Comparison of ENCODE assay signal across 8 cellular contexts in genomic region chr19:38315657-38316476, GRCh38. TPM values are rescaled to one million over a fixed set of nuclear protein-coding genes. Genes with fewer than 3 reads are reported as not detected.
DNase-seq lines count a peak whose midpoint lies in the region; ATAC-seq and TF ChIP-seq lines count a peak whose summit lies in the region.

YIF1B (minus strand) TSS chr19:38315947; CDS start chr19:38315917, 30 bp downstream.

- H3K36me3 ChIP-seq in SU-DHL-6 (ENCODE audit: low read length): no peaks in the 10 kb centered on the region
- no peaks in the 10 kb centered on the region for H3K36me3 ChIP-seq in ovary
- H3K36me3 ChIP-seq in thymus (ENCODE audit: control insufficient read depth, insufficient read depth): no peaks in the 10 kb centered on the region

- H3K27ac ChIP-seq in SU-DHL-6 (ENCODE audit: low read depth, low read length) (peak within 1 kb of the TSS; percentile 47), ovary (peak within 1 kb of the TSS; percentile 43 to 85), thymus (ENCODE audit: low read depth) (peak within 1 kb of the TSS; percentile 83)

- H3K27ac Mint-ChIP-seq in activated naive CD8-positive, alpha-beta T cell treated with anti-CD3 and anti-CD28 coated beads, Interleukin-2, amount 10 ng/mL, durations not matched to agents 7 days and 5 days: peak within 1 kb of the TSS; percentile 91

- no peak for TF ChIP-seq POLR2A in ovary (IDR thresholded peaks at IDR 0.05)

- H3K79me2 ChIP-seq in SU-DHL-6 (ENCODE audit: insufficient read depth, low read length): 0 out of 2 replicates have a peak, but pooled peaks cover 8% of the 10 kb centered on the region

- peak; percentile 85 for ATAC-seq in HG02763 (IDR thresholded peaks at IDR 0.05; ENCODE audit: unreplicated experiment)
- ATAC-seq in activated naive CD8-positive, alpha-beta T cell treated with anti-CD3 and anti-CD28 coated beads, Interleukin-2, amount 10 ng/mL, durations not matched to agents 7 days and 5 days (ENCODE audit: low read depth): peak; percentile 89

- peaks cover 34% of the 10 kb centered on the region for H3K4me1 Mint-ChIP-seq in activated naive CD8-positive, alpha-beta T cell treated with anti-CD3 and anti-CD28 coated beads, Interleukin-2, amount 10 ng/mL, durations not matched to agents 7 days and 5 days

- H3K4me2 ChIP-seq in SU-DHL-6 (ENCODE audit: low read depth, low read length, poor library complexity, severe bottlenecking): peak within 1 kb of the TSS; percentile 89

- H3K4me3 Mint-ChIP-seq in activated naive CD8-positive, alpha-beta T cell treated with anti-CD3 and anti-CD28 coated beads, Interleukin-2, amount 10 ng/mL, durations not matched to agents 7 days and 5 days: peak within 1 kb of the TSS; percentile 90

- no peaks in the 10 kb centered on the region for H4K20me1 ChIP-seq in SU-DHL-6 (ENCODE audit: low read depth, low read length)

- H3K9ac ChIP-seq in SU-DHL-6 (ENCODE audit: low read length): peak within 1 kb of the TSS; percentile 89

- H3K9me3 ChIP-seq in SU-DHL-6 (ENCODE audit: insufficient read depth, low read length) (no peaks in the 10 kb centered on the region), ovary (no peaks in the 10 kb centered on the region), thymus (ENCODE audit: control insufficient read depth) (no peaks in the 10 kb centered on the region)

- H3K36me3 Mint-ChIP-seq in activated naive CD8-positive, alpha-beta T cell treated with anti-CD3 and anti-CD28 coated beads, Interleukin-2, amount 10 ng/mL, durations not matched to agents 7 days and 5 days: no peaks in the 10 kb centered on the region

- H3K4me3 ChIP-seq in GM12875 (ENCODE audit: low read depth, low read length): peak within 1 kb of the TSS; percentile 88
- peak within 1 kb of the TSS; percentile 99 for H3K4me3 ChIP-seq in SU-DHL-6 (ENCODE audit: insufficient read depth, low read length, poor library complexity, severe bottlenecking)
- H3K4me3 ChIP-seq in ovary: peak within 1 kb of the TSS; percentile 47
- H3K4me3 ChIP-seq in thymus (ENCODE audit: low read length): peak within 1 kb of the TSS; percentile 69

- H3K9me3 Mint-ChIP-seq in activated naive CD8-positive, alpha-beta T cell treated with anti-CD3 and anti-CD28 coated beads, Interleukin-2, amount 10 ng/mL, durations not matched to agents 7 days and 5 days: no peaks in the 10 kb centered on the region

- no peaks in the 10 kb centered on the region for H3K27me3 Mint-ChIP-seq in activated naive CD8-positive, alpha-beta T cell treated with anti-CD3 and anti-CD28 coated beads, Interleukin-2, amount 10 ng/mL, durations not matched to agents 7 days and 5 days

- H3K9me2 ChIP-seq in SU-DHL-6 (replicated peaks; ENCODE audit: insufficient read depth, low read length): no peaks in the 10 kb centered on the region

- peaks cover 3% of the 10 kb centered on the region; the same call in 1 of the 2 replicates for H3F3A ChIP-seq in SU-DHL-6 (ENCODE audit: insufficient read depth)

- DNase-seq in NCI-H1417 (lab: John Stamatoyannopoulos, UW) (peak; percentile 93 to 98 (median 97)), head of caudate nucleus (peak; percentile 91 to 99 (median 98)), ovary (peak; percentile 94 to 96 (median 96))
- DNase-seq in activated naive CD8-positive, alpha-beta T cell treated with anti-CD3 and anti-CD28 coated beads, Interleukin-2, amount 10 ng/mL, durations not matched to agents 7 days and 5 days: peak; percentile 96

- intact Hi-C loops in head of caudate nucleus (cut with DNase I): loop anchor here (5.0 kb wide), 1 partner anchor 74 kb away; no protein-coding TSS in a partner anchor
- intact Hi-C loops in ovary (cut with DNase I): loop anchor here in 1 of 4 donors (5.0 kb wide), 1 partner anchor 64 kb away; no protein-coding TSS in a partner anchor

- no peak for TF ChIP-seq CTCF in GM12875 (IDR thresholded peaks at IDR 0.05; ENCODE audit: borderline replicate concordance, insufficient read depth, low read depth, low read length)
- no peak for TF ChIP-seq CTCF in SU-DHL-6 (IDR thresholded peaks at IDR 0.05; ENCODE audit: insufficient read depth, low read length, poor library complexity, severe bottlenecking)
- TF ChIP-seq CTCF in ovary (IDR thresholded peaks at IDR 0.05): no peak

- TF ChIP-seq EP300 in ovary (IDR thresholded peaks at IDR 0.05): no peak

- H3K27me3 ChIP-seq in SU-DHL-6 (ENCODE audit: low read length) (no peaks in the 10 kb centered on the region), ovary (no peaks in the 10 kb centered on the region), thymus (ENCODE audit: control insufficient read depth, insufficient read depth) (peaks cover 3% of the 10 kb centered on the region)

- POLR2A ChIA-PET in activated naive CD8-positive, alpha-beta T cell treated with anti-CD3 and anti-CD28 coated beads, Interleukin-2, amount 10 ng/mL, durations not matched to agents 7 days and 5 days (lab: Charles Lee): interaction anchor here (0.6 to 1.5 kb wide), 3 partner anchors 51 to 383 kb away, joined by 3 to 5 read pairs (median 4); partner anchors contain the start of gene SPINT2

- 0 to 2% (median 1%) methylated on average over 46 to 64 of the region's 64 CpGs for WGBS in ovary, 3 donors
- WGBS in thymus: 1% methylated on average over 64 of the region's 64 CpGs

- H2AFZ ChIP-seq in SU-DHL-6 (ENCODE audit: low read depth, low read length, severe bottlenecking): peak within 1 kb of the TSS; percentile 98

- H3K4me1 ChIP-seq in ovary (ENCODE audit: insufficient read depth) (peaks cover 1% of the 10 kb centered on the region), thymus (ENCODE audit: control insufficient read depth, insufficient read depth, low read length) (peaks cover 11% of the 10 kb centered on the region)

RNA-seq across cellular contexts. Expression of gene YIF1B, which starts in this region (rescaled TPM):
- 10 to 100 TPM; 59.9 to 65.5 TPM for total RNA-seq in activated naive CD8-positive, alpha-beta T cell treated with anti-CD3 and anti-CD28 coated beads, Interleukin-2, amount 10 ng/mL, durations not matched to agents 7 days and 5 days
- total RNA-seq in ovary: 10 to 100 TPM in 6 of 7 donors, 1 to 10 TPM in 1; 8.5 to 37.2 (median 21.8) TPM
- polyA plus RNA-seq in ovary (10 to 100 TPM in 1 of 2 donors, 1 to 10 TPM in 1; 9.9 to 23.7 TPM), thymus (46.6 TPM)

Comparison
In these comparisons a context has a peak if more than half of its experiments do, and no peak if none do; other contexts are left out.
1. Peak in every context shown above with its lines: DNase-seq, ATAC-seq, H3K4me3 ChIP-seq and H3K27ac ChIP-seq.
2. H3K4me3 ChIP-seq: peak in every context shown above with its lines; median percentile 99 in SU-DHL-6; 88 in GM12875; 69 in thymus; 47 in ovary.